8 cellular contexts compared by ENCODE assay signal in the genomic region with DNA sequence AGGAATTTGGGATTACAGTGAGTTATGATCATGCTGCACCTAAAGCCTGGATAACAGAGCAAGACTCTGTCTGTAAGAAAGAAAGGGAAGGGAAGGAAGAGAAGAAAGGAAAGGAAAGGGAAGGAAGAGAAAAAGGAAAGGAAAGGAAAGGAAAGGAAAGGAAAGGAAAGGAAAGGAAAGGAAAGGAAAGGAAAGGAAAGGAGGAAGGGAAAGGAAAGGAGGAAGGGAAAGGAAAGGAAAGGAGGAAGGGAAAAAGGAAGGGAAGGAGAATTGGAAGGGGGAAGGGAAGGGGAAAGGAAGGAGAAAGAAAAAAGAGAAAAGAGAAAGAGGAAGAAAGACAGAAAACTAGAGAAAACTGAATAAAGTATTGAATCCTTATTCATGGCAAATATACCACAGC.
"Had no signal": no experiment of that assay in that cellular context is flagged by ENCODE, and none has a peak within 500 bp of the region (broad histone marks: within the 10 kb centered on the region; RNA-seq: fewer than 3 reads in every experiment).

No MANE protein-coding gene starts in this region.

- H3K27me3 Mint-ChIP-seq: IgD-negative memory B cell had no signal

- H3K27ac Mint-ChIP-seq: IgD-negative memory B cell had no signal

- DNase-seq: GM23248, GOT3, H7 had no signal

- H3K4me1 ChIP-seq: HAP-1 had no signal

- H3K27ac ChIP-seq: GM23248, HL-60 had no signal

- H3K4me3 ChIP-seq: GM23248, HAP-1 had no signal

- ATAC-seq: HCT116, HepG2 had no signal

- H3K9me3 ChIP-seq: HAP-1 had no signal

- FAIRE-seq: HepG2 had no signal

- H3K36me3 ChIP-seq: HAP-1 had no signal
